In the genomic region with DNA sequence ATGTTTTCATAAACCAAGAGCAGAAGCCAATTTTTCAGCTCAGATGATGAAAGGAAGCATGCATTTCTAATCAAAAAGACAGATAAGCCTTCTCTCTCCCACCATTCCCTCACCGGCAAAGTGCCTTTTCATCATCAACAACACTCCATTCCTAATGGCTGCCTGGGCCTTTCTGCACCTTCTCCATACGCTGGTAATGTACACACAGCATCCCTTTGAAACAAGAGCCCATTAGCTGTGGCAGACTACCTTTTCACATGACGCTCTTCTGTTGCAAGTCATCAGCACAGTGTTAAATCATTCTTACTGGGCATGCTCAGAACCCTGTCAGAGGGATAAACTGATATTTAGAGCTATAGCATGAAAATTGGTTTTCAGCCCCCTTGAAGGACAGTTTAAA, we compare ENCODE assay signal across 17 cellular contexts.
"Had no signal": no experiment of that assay in that cellular context is flagged by ENCODE, and none has a peak within 500 bp of the region (broad histone marks: within the 10 kb centered on the region; RNA-seq: fewer than 3 reads in every experiment).

No MANE protein-coding gene starts in this region.

- DNase-seq: effector CD4-positive, alpha-beta T cell; endodermal cell; erythroblast; foreskin keratinocyte; immature natural killer cell; left ventricle myocardium inferior; lower lobe of right lung; naive B cell; psoas muscle; retina; right lobe of liver; stimulated activated CD4-positive, alpha-beta T cell treated with anti-CD3 and anti-CD28 coated beads, Interleukin-4, amount 100 ng/mL, for 1 hour; stimulated activated CD8-positive, alpha-beta memory T cell treated with anti-CD3 and anti-CD28 coated beads, Interleukin-4, amount 100 ng/mL, for 48 hours; stimulated activated naive CD8-positive, alpha-beta T cell treated with anti-CD3 and anti-CD28 coated beads, Interleukin-15, Interleukin-2, amounts not matched to agents 100 U/mL and 50 U/mL, for 24 hours; tibial artery had no signal

- ATAC-seq: foreskin keratinocyte; lower lobe of right lung; psoas muscle; right lobe of liver; stimulated activated effector memory CD8-positive, alpha-beta T cell treated with anti-CD3 and anti-CD28 coated beads, Interleukin-12 subunit alpha, Interleukin-12 subunit beta, amount 100 ng/mL, for 72 hours; stimulated activated naive CD8-positive, alpha-beta T cell treated with anti-CD3 and anti-CD28 coated beads, Interleukin-15, Interleukin-2, amounts not matched to agents 100 U/mL and 50 U/mL, for 24 hours had no signal

- H3K9me3 Mint-ChIP-seq: endodermal cell, immature natural killer cell, memory B cell had no signal

- H3K27ac Mint-ChIP-seq: endodermal cell; immature natural killer cell; memory B cell; naive B cell; stimulated activated effector memory CD8-positive, alpha-beta T cell treated with anti-CD3 and anti-CD28 coated beads, Interleukin-12 subunit alpha, Interleukin-12 subunit beta, amount 100 ng/mL, for 72 hours had no signal

- H3K4me3 Mint-ChIP-seq: endodermal cell; immature natural killer cell; memory B cell; naive B cell; stimulated activated effector memory CD8-positive, alpha-beta T cell treated with anti-CD3 and anti-CD28 coated beads, Interleukin-12 subunit alpha, Interleukin-12 subunit beta, amount 100 ng/mL, for 72 hours had no signal

- H3K36me3 Mint-ChIP-seq: immature natural killer cell; memory B cell; naive B cell; stimulated activated effector memory CD8-positive, alpha-beta T cell treated with anti-CD3 and anti-CD28 coated beads, Interleukin-12 subunit alpha, Interleukin-12 subunit beta, amount 100 ng/mL, for 72 hours had no signal

- H3K4me1 Mint-ChIP-seq: immature natural killer cell; memory B cell; naive B cell; stimulated activated effector memory CD8-positive, alpha-beta T cell treated with anti-CD3 and anti-CD28 coated beads, Interleukin-12 subunit alpha, Interleukin-12 subunit beta, amount 100 ng/mL, for 72 hours had no signal
